Comparison of ENCODE assay signal across 11 cellular contexts in the genomic region with DNA sequence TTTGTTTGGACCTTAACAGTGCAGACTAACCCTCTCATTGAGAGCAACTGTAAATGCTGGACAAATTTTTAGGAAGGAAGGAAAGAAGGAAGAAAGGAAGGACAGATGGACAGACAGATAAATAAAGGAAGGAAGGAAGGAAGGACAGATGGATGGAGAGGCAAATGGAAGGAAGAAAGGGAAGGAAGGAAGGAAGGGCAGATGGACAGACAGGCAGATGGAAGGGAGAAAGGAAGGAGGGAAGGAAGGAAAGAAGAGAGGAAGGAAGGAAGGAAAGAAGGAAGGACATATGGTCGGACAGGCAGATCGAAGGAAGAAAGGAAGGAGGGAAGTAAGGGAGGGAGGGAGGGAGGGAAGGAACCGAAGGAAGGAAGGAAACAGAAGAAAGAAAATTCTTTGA.
"Had no signal": no experiment of that assay in that cellular context is flagged by ENCODE, and none has a peak within 500 bp of the region (broad histone marks: within the 10 kb centered on the region; RNA-seq: fewer than 3 reads in every experiment).

No MANE protein-coding gene starts in this region.

- H2AFZ ChIP-seq: GM23248, GM23338 had no signal

- ATAC-seq: GM23338, HCT116 had no signal

- H3K4me3 Mint-ChIP-seq: GM23338, H9, HFFc6 had no signal

- H3K27ac ChIP-seq: GM23248 had no signal

- H3K9me3 ChIP-seq: HAP-1 had no signal

- FAIRE-seq: H1, H54 had no signal

- H3K27ac Mint-ChIP-seq: GM23338, H9, HFFc6 had no signal

- H3K9me3 Mint-ChIP-seq: GM23338 had no signal

- H3K4me1 ChIP-seq: HAP-1 had no signal

- H3K4me2 ChIP-seq: GM23338 had no signal

- H3K9ac ChIP-seq: GM23248 had no signal

- H3K36me3 ChIP-seq: HAP-1 had no signal

- H3K4me1 Mint-ChIP-seq: GM23338, H9 had no signal

- DNase-seq: GM23248, GOT3, H7, H9, HCEC 1CT, HFFc6 had no signal

- H3K4me3 ChIP-seq: GM23248, GM23338, HAP-1 had no signal
